ENCODE assay signal across 23 cellular contexts in genomic region chr6:87692097-87692496, GRCh38. TPM values are rescaled to one million over a fixed set of nuclear protein-coding genes. Genes with fewer than 3 reads are reported as not detected.
DNase-seq lines count a peak whose midpoint lies in the region; ATAC-seq and TF ChIP-seq lines count a peak whose summit lies in the region.
"Had no signal": no experiment of that assay in that cellular context is flagged by ENCODE, and none has a peak within 500 bp of the region (broad histone marks: within the 10 kb centered on the region; RNA-seq: fewer than 3 reads in every experiment).

No MANE protein-coding gene starts in this region.

- H3K27me3 ChIP-seq in GM23338 (ENCODE audit: insufficient read depth): no peaks in the 10 kb centered on the region

- H3K36me3 ChIP-seq in GM23338 (ENCODE audit: insufficient read depth): no peaks in the 10 kb centered on the region
- H3K36me3 ChIP-seq: thoracic aorta, WERI-Rb-1 had no signal

- H3K9me2 ChIP-seq in GM23338 (ENCODE audit: insufficient read depth): no peaks in the 10 kb centered on the region

- H3K9me3 Mint-ChIP-seq in activated CD4-positive, alpha-beta T cell treated with anti-CD3 and anti-CD28 coated beads for 36 hours (ENCODE audit: low read depth): no peaks in the 10 kb centered on the region
- no peaks in the 10 kb centered on the region for H3K9me3 Mint-ChIP-seq in GM23338
- no peaks in the 10 kb centered on the region for H3K9me3 Mint-ChIP-seq in central memory CD8-positive, alpha-beta T cell
- H3K9me3 Mint-ChIP-seq in stimulated activated effector memory CD8-positive, alpha-beta T cell treated with anti-CD3 and anti-CD28 coated beads, Interleukin-12 subunit alpha, Interleukin-12 subunit beta, amount 100 ng/mL, for 72 hours: no peaks in the 10 kb centered on the region
- H3K9me3 Mint-ChIP-seq: immature natural killer cell, nephron had no signal

- H3K4me1 Mint-ChIP-seq in activated CD4-positive, alpha-beta T cell treated with anti-CD3 and anti-CD28 coated beads for 36 hours: peaks cover 66% of the 10 kb centered on the region
- peaks cover 64% of the 10 kb centered on the region for H3K4me1 Mint-ChIP-seq in GM23338
- H3K4me1 Mint-ChIP-seq in central memory CD8-positive, alpha-beta T cell: peaks cover 53% of the 10 kb centered on the region
- H3K4me1 Mint-ChIP-seq in stimulated activated effector memory CD8-positive, alpha-beta T cell treated with anti-CD3 and anti-CD28 coated beads, Interleukin-12 subunit alpha, Interleukin-12 subunit beta, amount 100 ng/mL, for 72 hours: peaks cover 47% of the 10 kb centered on the region

- POLR2A ChIA-PET in activated CD4-positive, alpha-beta T cell treated with anti-CD3 and anti-CD28 coated beads for 36 hours (lab: Charles Lee): interaction anchor here (0.6 kb wide), 1 partner anchor 1036 kb away, joined by 3 read pairs; no protein-coding TSS in a partner anchor

- H3K27ac ChIP-seq in GM23338 (ENCODE audit: low read depth): no peak overlapping the region
- H3K27ac ChIP-seq: 22Rv1, C4-2B, thoracic aorta, WERI-Rb-1 had no signal

- H3K4me3 ChIP-seq in GM23338: no peak overlapping the region
- H3K4me3 ChIP-seq: thoracic aorta had no signal

- peaks cover 15% of the 10 kb centered on the region for H3K36me3 Mint-ChIP-seq in activated CD4-positive, alpha-beta T cell treated with anti-CD3 and anti-CD28 coated beads for 36 hours (ENCODE audit: low read depth)
- H3K36me3 Mint-ChIP-seq in GM23338 (ENCODE audit: low read depth): peaks cover 11% of the 10 kb centered on the region; the same call in 2 of the 3 replicates
- H3K36me3 Mint-ChIP-seq in central memory CD8-positive, alpha-beta T cell (ENCODE audit: insufficient read depth): peaks cover 15% of the 10 kb centered on the region
- peaks cover 68% of the 10 kb centered on the region for H3K36me3 Mint-ChIP-seq in stimulated activated effector memory CD8-positive, alpha-beta T cell treated with anti-CD3 and anti-CD28 coated beads, Interleukin-12 subunit alpha, Interleukin-12 subunit beta, amount 100 ng/mL, for 72 hours

- H4K20me1 ChIP-seq in GM23338 (replicated peaks; ENCODE audit: insufficient read depth): peaks cover 90% of the 10 kb centered on the region

- no peak overlapping the region for H3K4me3 Mint-ChIP-seq in activated CD4-positive, alpha-beta T cell treated with anti-CD3 and anti-CD28 coated beads for 36 hours
- no peak overlapping the region for H3K4me3 Mint-ChIP-seq in GM23338
- no peak overlapping the region for H3K4me3 Mint-ChIP-seq in central memory CD8-positive, alpha-beta T cell
- H3K4me3 Mint-ChIP-seq in stimulated activated effector memory CD8-positive, alpha-beta T cell treated with anti-CD3 and anti-CD28 coated beads, Interleukin-12 subunit alpha, Interleukin-12 subunit beta, amount 100 ng/mL, for 72 hours: peak overlapping the region; percentile 15
- H3K4me3 Mint-ChIP-seq: nephron had no signal

- peaks cover 100% of the 10 kb centered on the region for H3K79me2 ChIP-seq in GM23338 (replicated peaks; ENCODE audit: insufficient read depth)

- CTCF ChIA-PET in activated CD4-positive, alpha-beta T cell treated with anti-CD3 and anti-CD28 coated beads for 36 hours (lab: Charles Lee): interaction anchor here (0.6 kb wide), 1 partner anchor 47 kb away, joined by 3 read pairs; no protein-coding TSS in a partner anchor

- no peak overlapping the region for H2AFZ ChIP-seq in GM23338

- TF ChIP-seq CTCF in GM23338 (conservative IDR thresholded peaks at IDR 0.05; ENCODE audit: low read depth in 2 of 2): no peak

- no peaks in the 10 kb centered on the region for H3F3A ChIP-seq in GM23338 (replicated peaks; ENCODE audit: low read depth)

- no peak for DNase-seq in activated CD4-positive, alpha-beta T cell treated with anti-CD3 and anti-CD28 coated beads for 36 hours
- no peak for DNase-seq in activated CD4-positive, alpha-beta T cell treated with anti-CD3 and anti-CD28 coated beads, Interleukin-2, amount 50 U/mL, for 48 hours
- DNase-seq in GM23338 (ENCODE audit: low spot score): no peak
- no peak for DNase-seq in central memory CD8-positive, alpha-beta T cell (ENCODE audit: low spot score in 2 of 2)
- no peak for DNase-seq in stimulated activated effector memory CD8-positive, alpha-beta T cell treated with anti-CD3 and anti-CD28 coated beads, Interleukin-12 subunit alpha, Interleukin-12 subunit beta, amount 100 ng/mL, for 72 hours (ENCODE audit: low spot score in 2 of 2)
- no peak for DNase-seq in stimulated activated CD8-positive, alpha-beta memory T cell treated with anti-CD3 and anti-CD28 coated beads, Interleukin-4, amount 100 ng/mL, for 48 hours
- no peak for DNase-seq in NOMO-1 treated with DMSO at 0.1 percent for 48 hours (lab: John Stamatoyannopoulos, UW; ENCODE audit: unreplicated experiment)
- DNase-seq: activated CD8-positive, alpha-beta memory T cell treated with anti-CD3 and anti-CD28 coated beads for 24 hours; activated gamma-delta T cell; dermis blood vessel endothelial cell; DND-41; immature natural killer cell; mammary epithelial cell; NCI-H2081 treated with DMSO at 0.1 percent for 48 hours; NCI-H526 treated with DMSO at 0.1 percent for 48 hours; stimulated activated CD4-positive, alpha-beta T cell treated with anti-CD3 and anti-CD28 coated beads, Interleukin-2, amount 100 ng/mL, for 24 hours; WERI-Rb-1 had no signal

- peaks cover 76% of the 10 kb centered on the region for H3K4me1 ChIP-seq in GM23338 (ENCODE audit: insufficient read depth)

- ATAC-seq in activated CD4-positive, alpha-beta T cell treated with anti-CD3 and anti-CD28 coated beads for 36 hours: peak; percentile 39
- no peak for ATAC-seq in GM23338
- ATAC-seq in central memory CD8-positive, alpha-beta T cell (replicated peaks; ENCODE audit: extremely low read depth, poor library complexity, severe bottlenecking): no peak
- peak; percentile 79 for ATAC-seq in stimulated activated effector memory CD8-positive, alpha-beta T cell treated with anti-CD3 and anti-CD28 coated beads, Interleukin-12 subunit alpha, Interleukin-12 subunit beta, amount 100 ng/mL, for 72 hours
- ATAC-seq in HG02938 (IDR thresholded peaks at IDR 0.05; ENCODE audit: unreplicated experiment): no peak
- ATAC-seq: esophagus mucosa had no signal

- H3K27ac Mint-ChIP-seq in activated CD4-positive, alpha-beta T cell treated with anti-CD3 and anti-CD28 coated beads for 36 hours: peak overlapping the region; percentile 18
- H3K27ac Mint-ChIP-seq in GM23338: no peak overlapping the region
- H3K27ac Mint-ChIP-seq in central memory CD8-positive, alpha-beta T cell (ENCODE audit: low read depth): peak overlapping the region; percentile 57
- peak overlapping the region; percentile 58 for H3K27ac Mint-ChIP-seq in stimulated activated effector memory CD8-positive, alpha-beta T cell treated with anti-CD3 and anti-CD28 coated beads, Interleukin-12 subunit alpha, Interleukin-12 subunit beta, amount 100 ng/mL, for 72 hours

- intact Hi-C loops in activated CD4-positive, alpha-beta T cell treated with anti-CD3 and anti-CD28 coated beads for 36 hours (cut with DNase I, micrococcal nuclease): no loop called here

- H3K4me2 ChIP-seq in GM23338: peak overlapping the region; percentile 33

- H3K27me3 Mint-ChIP-seq in activated CD4-positive, alpha-beta T cell treated with anti-CD3 and anti-CD28 coated beads for 36 hours: no peaks in the 10 kb centered on the region
- H3K27me3 Mint-ChIP-seq in GM23338 (ENCODE audit: insufficient read depth, low read depth, poor library complexity): peaks cover 4% of the 10 kb centered on the region
- H3K27me3 Mint-ChIP-seq in central memory CD8-positive, alpha-beta T cell: no peaks in the 10 kb centered on the region

TF ChIP-seq in GM23338, 12 proteins besides CTCF, POLR2A, EP300 and RAD21 (continues in another document):
- TF ChIP-seq ZNF114 (CRISPR knock-in tag; IDR thresholded peaks at IDR 0.05) (no peak), CREB1 (CRISPR knock-in tag; IDR thresholded peaks at IDR 0.05; ENCODE audit: low read depth) (no peak)

RNA-seq across cellular contexts. Expression of gene AKIRIN2, which starts 9.9 kb away (rescaled TPM):
- total RNA-seq in activated CD4-positive, alpha-beta T cell treated with anti-CD3 and anti-CD28 coated beads for 36 hours: 10 to 100 TPM; 41.4 to 46.3 TPM
- total RNA-seq in GM23338 (2014; rRNA removed; shearing (Covaris generic)): 57.4 and 62.1 TPM in 2 replicates
- polyA plus RNA-seq in GM23338 (2016; fragmentation: Nextera tagmentation; extraction: Ambion mirVana): 89.9 and 98.1 TPM in 2 replicates

Comparison
In these comparisons a context has a peak if more than half of its experiments do, and no peak if none do; other contexts are left out.
1. ATAC-seq: peak in activated CD4-positive, alpha-beta T cell treated with anti-CD3 and anti-CD28 coated beads for 36 hours (single experiment) and stimulated activated effector memory CD8-positive, alpha-beta T cell treated with anti-CD3 and anti-CD28 coated beads, Interleukin-12 subunit alpha, Interleukin-12 subunit beta, amount 100 ng/mL, for 72 hours (single experiment); none in GM23338 (single experiment), central memory CD8-positive, alpha-beta T cell (single experiment) and HG02938 (single experiment).